ENCODE assay signal across 8 cellular contexts in the genomic region with DNA sequence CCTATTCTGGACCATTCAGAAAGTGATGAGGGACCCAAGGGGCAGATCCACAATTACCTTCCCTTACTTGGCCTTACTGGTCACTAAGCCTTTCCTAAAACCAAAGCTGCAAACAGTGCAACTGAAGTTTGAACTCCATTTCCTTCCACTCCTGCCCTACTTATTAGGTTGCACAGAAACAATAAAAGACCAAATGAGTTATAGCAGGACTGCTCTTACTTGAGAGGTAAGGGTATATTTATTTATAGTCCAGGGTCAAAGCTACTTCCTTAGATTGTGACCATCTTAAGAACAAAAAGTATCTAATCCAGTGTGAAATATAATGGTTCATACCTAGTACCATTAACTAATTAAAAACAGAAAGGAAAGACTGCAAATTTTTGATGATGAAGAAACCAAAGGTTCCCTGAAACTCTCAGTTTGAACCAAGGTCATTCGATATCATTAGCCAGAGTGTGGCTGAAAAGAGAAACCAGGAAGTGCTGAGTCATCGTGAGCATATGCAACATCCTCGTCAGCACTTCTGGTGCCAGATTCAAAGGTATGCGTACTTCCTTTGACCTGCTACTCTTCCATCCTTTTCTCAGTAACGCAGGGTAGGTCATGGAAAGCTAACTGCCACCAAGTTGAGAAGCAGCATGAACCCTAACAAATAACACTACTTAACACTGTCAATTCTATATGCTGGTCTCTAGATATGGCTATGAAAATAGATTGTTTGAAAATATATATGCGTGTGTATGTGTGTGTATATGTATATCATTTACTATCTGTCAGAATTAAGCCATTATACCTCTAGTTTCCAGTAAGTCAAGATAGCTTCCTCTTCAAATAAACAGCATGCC.
DNase-seq lines count a peak whose midpoint lies in the region; ATAC-seq and TF ChIP-seq lines count a peak whose summit lies in the region.

No MANE protein-coding gene starts in this region.

- no peaks in the 10 kb centered on the region for H3K27me3 ChIP-seq in HUES6 (ENCODE audit: control insufficient read depth, insufficient read depth, low read length)
- H3K27me3 ChIP-seq in brain microvascular endothelial cell (replicated peaks): no peaks in the 10 kb centered on the region

- peak; percentile 73 for ATAC-seq in GM21619 (IDR thresholded peaks at IDR 0.05; ENCODE audit: unreplicated experiment)
- ATAC-seq in SK-N-SH treated with all-trans-retinoic acid at 6 μM for 48 hours: peak; percentile 93

- DNase-seq in GM04504 (ENCODE audit: low read depth) (peak; percentile 84), brain microvascular endothelial cell (peak; percentile 95), iris pigment epithelial cell (ENCODE audit: low read depth) (peak; percentile 98), GOT3 (lab: John Stamatoyannopoulos, UW) (no peak)
- peak; percentile 16 to 66 for DNase-seq in stimulated activated CD4-positive, alpha-beta T cell treated with anti-CD3 and anti-CD28 coated beads, Interleukin-4, amount 100 ng/mL, for 4 hours

- no peaks in the 10 kb centered on the region for H3K9me3 ChIP-seq in HUES6 (ENCODE audit: control insufficient read depth, insufficient read depth, low read depth, low read length)

- peaks cover 41% of the 10 kb centered on the region for H3K4me1 ChIP-seq in HUES6 (ENCODE audit: control insufficient read depth, insufficient read depth, low read length)

- H3K27ac ChIP-seq in HUES6 (ENCODE audit: low read depth, low read length) (peak overlapping the region; percentile 79), brain microvascular endothelial cell (peak overlapping the region; percentile 95)

- TF ChIP-seq CTCF in brain microvascular endothelial cell (IDR thresholded peaks at IDR 0.05; ENCODE audit: low read depth, low read length, missing control alignments): no peak

- peak overlapping the region; percentile 3; the same call in 1 of the 2 replicates for H3K4me3 ChIP-seq in HUES6 (ENCODE audit: low read depth, low read length)
- no peak overlapping the region for H3K4me3 ChIP-seq in brain microvascular endothelial cell (ENCODE audit: low read depth, low read length)

- H3K36me3 ChIP-seq in HUES6 (ENCODE audit: control insufficient read depth, insufficient read depth, low read length) (no peaks in the 10 kb centered on the region), brain microvascular endothelial cell (replicated peaks) (no peaks in the 10 kb centered on the region)

- peak overlapping the region; percentile 6 for H3K9ac ChIP-seq in HUES6 (ENCODE audit: low read length)

- in situ Hi-C loops in brain microvascular endothelial cell (cut with HindIII; ENCODE audit: low pct_ligation_motif_present, low sequenced_read_pairs): no loop called here

TF ChIP-seq in SK-N-SH treated with all-trans-retinoic acid at 6 μM for 48 hours, 23 proteins besides CTCF, POLR2A, EP300 and RAD21:
- TF ChIP-seq ZC3H10 (CRISPR knock-in tag; IDR thresholded peaks at IDR 0.05) (peak; percentile 86), CSDC2 (CRISPR knock-in tag; IDR thresholded peaks at IDR 0.05) (peak; percentile 81), SNAI2 (CRISPR knock-in tag; IDR thresholded peaks at IDR 0.05) (0 out of 2 replicates have a peak, but pooled peaks have one; percentile 36), ZFP3 (CRISPR knock-in tag; IDR thresholded peaks at IDR 0.05) (no peak), ESRRG (CRISPR knock-in tag; IDR thresholded peaks at IDR 0.05) (no peak), PATZ1 (CRISPR knock-in tag; IDR thresholded peaks at IDR 0.05; ENCODE audit: borderline replicate concordance) (peak; percentile 25; the same call in 1 of the 2 replicates), TOX (CRISPR knock-in tag; IDR thresholded peaks at IDR 0.05; ENCODE audit: borderline replicate concordance) (peak; percentile 57; the same call in 1 of the 2 replicates), TSHZ2 (CRISPR knock-in tag; IDR thresholded peaks at IDR 0.05) (no peak), ZNF565 (CRISPR knock-in tag; conservative IDR thresholded peaks at IDR 0.05; ENCODE audit: low read depth) (no peak), BACH2 (CRISPR knock-in tag; IDR thresholded peaks at IDR 0.05; ENCODE audit: borderline replicate concordance) (no peak; the same call in 1 of the 2 replicates), ZFP30 (CRISPR knock-in tag; IDR thresholded peaks at IDR 0.05) (no peak)
- TF ChIP-seq, protein P1, sequence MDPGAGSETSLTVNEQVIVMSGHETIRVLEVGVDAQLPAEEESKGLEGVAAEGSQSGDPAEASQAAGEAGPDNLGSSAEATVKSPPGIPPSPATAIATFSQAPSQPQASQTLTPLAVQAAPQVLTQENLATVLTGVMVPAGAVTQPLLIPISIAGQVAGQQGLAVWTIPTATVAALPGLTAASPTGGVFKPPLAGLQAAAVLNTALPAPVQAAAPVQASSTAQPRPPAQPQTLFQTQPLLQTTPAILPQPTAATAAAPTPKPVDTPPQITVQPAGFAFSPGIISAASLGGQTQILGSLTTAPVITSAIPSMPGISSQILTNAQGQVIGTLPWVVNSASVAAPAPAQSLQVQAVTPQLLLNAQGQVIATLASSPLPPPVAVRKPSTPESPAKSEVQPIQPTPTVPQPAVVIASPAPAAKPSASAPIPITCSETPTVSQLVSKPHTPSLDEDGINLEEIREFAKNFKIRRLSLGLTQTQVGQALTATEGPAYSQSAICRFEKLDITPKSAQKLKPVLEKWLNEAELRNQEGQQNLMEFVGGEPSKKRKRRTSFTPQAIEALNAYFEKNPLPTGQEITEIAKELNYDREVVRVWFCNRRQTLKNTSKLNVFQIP (CRISPR knock-in tag; IDR thresholded peaks at IDR 0.05; ENCODE audit: borderline replicate concordance, low read depth): no peak
- TF ChIP-seq, protein P2, sequence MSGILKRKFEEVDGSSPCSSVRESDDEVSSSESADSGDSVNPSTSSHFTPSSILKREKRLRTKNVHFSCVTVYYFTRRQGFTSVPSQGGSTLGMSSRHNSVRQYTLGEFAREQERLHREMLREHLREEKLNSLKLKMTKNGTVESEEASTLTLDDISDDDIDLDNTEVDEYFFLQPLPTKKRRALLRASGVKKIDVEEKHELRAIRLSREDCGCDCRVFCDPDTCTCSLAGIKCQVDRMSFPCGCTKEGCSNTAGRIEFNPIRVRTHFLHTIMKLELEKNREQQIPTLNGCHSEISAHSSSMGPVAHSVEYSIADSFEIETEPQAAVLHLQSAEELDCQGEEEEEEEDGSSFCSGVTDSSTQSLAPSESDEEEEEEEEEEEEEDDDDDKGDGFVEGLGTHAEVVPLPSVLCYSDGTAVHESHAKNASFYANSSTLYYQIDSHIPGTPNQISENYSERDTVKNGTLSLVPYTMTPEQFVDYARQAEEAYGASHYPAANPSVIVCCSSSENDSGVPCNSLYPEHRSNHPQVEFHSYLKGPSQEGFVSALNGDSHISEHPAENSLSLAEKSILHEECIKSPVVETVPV (CRISPR knock-in tag; IDR thresholded peaks at IDR 0.05): no peak
